In genomic region chr10:95360122-95360715, GRCh38 we compare ENCODE assay signal across 9 cellular contexts.
A peak's percentile ranks its signal among the peaks of the same experiment; 100 is the strongest.
DNase-seq lines count a peak whose midpoint lies in the region; ATAC-seq and TF ChIP-seq lines count a peak whose summit lies in the region.
"Had no signal": no experiment of that assay in that cellular context is flagged by ENCODE, and none has a peak within 500 bp of the region (broad histone marks: within the 10 kb centered on the region; RNA-seq: fewer than 3 reads in every experiment).

No MANE protein-coding gene starts in this region.

- H3K4me3 ChIP-seq in fibroblast of mammary gland (ENCODE audit: control insufficient read depth, low read depth, low read length) = no peak overlapping the region

- DNase-seq in NCI-H226 = peak; percentile 51
- peak; percentile 37 for DNase-seq in fibroblast of mammary gland (ENCODE audit: low read depth)
- DNase-seq in activated CD8-positive, alpha-beta memory T cell treated with anti-CD3 and anti-CD28 coated beads, Interleukin-2, amount 50 U/mL, for 4 hours = no peak
- DNase-seq in activated gamma-delta T cell (lab: John Stamatoyannopoulos, UW) = no peak
- DNase-seq in CD1c-positive myeloid dendritic cell (ENCODE audit: extremely low spot score) = no peak
- DNase-seq: KG1 had no signal

- no peak for TF ChIP-seq CTCF in C4-2B (conservative IDR thresholded peaks at IDR 0.05)
- no peak for TF ChIP-seq CTCF in fibroblast of mammary gland (conservative IDR thresholded peaks at IDR 0.05; ENCODE audit: control insufficient read depth, insufficient read depth, low read depth, low read length)

- H3K27ac ChIP-seq in C4-2B = peak overlapping the region; percentile 24; the same call in 1 of the 2 replicates

- peak; percentile 66 for ATAC-seq in GM21390 (IDR thresholded peaks at IDR 0.05; ENCODE audit: unreplicated experiment)
- ATAC-seq in GM21381 (IDR thresholded peaks at IDR 0.05; ENCODE audit: unreplicated experiment) = no peak

Comparison
In these comparisons a context has a peak if more than half of its experiments do, and no peak if none do; other contexts are left out.
1. DNase-seq: peak in NCI-H226 (single experiment) and fibroblast of mammary gland (single experiment); none in activated CD8-positive, alpha-beta memory T cell treated with anti-CD3 and anti-CD28 coated beads, Interleukin-2, amount 50 U/mL, for 4 hours (single experiment), activated gamma-delta T cell (single experiment) and CD1c-positive myeloid dendritic cell (single experiment).